Comparison of ENCODE assay signal across 12 cellular contexts in the genomic region with DNA sequence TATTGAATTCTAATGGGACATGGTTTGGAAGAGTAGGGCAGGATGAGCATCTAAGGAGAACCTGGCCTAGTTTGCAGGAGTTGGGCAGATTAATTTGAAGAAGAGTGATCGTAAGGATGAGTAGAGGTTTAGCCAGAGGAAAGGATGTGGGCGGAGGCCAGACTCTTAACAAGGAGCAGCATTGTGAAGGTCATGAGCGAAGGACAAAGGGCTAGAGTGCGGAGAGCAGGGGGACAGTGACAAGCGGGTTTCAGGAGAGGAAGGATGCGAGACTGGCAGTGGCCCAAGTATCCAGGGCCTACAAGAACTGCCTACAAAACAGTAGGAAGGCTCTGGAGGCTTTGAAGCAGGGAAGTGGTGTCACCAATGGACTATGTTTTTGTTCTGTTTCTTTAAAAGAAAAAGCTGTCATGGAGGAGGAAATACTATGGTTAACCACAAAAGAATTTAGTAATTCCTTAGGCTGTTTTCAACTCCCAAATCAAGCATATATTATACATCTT. TPM values are rescaled to one million over a fixed set of nuclear protein-coding genes. Genes with fewer than 3 reads are reported as not detected.
DNase-seq lines count a peak whose midpoint lies in the region; ATAC-seq and TF ChIP-seq lines count a peak whose summit lies in the region.
"Had no signal": no experiment of that assay in that cellular context is flagged by ENCODE, and none has a peak within 500 bp of the region (broad histone marks: within the 10 kb centered on the region; RNA-seq: fewer than 3 reads in every experiment).

No MANE protein-coding gene starts in this region.

- TF ChIP-seq CTCF in AG09309 (IDR thresholded peaks at IDR 0.05; ENCODE audit: control insufficient read depth, insufficient read depth, low read depth, low read length, missing control alignments) (no peak), adrenal gland (IDR thresholded peaks at IDR 0.05) (no peak), right lobe of liver (IDR thresholded peaks at IDR 0.05) (no peak), testis (IDR thresholded peaks at IDR 0.05) (no peak)

- H3K27me3 ChIP-seq in adrenal gland (no peaks in the 10 kb centered on the region), right lobe of liver (no peaks in the 10 kb centered on the region), testis (no peaks in the 10 kb centered on the region)
- H3K27me3 ChIP-seq: tibial artery had no signal

- DNase-seq in AG09309 (ENCODE audit: low read depth) (peak; percentile 10), HS-5 (ENCODE audit: low read depth) (peak; percentile 30), adrenal gland (peak in 4 of 7 donors; percentile 45 to 67 (median 52)), right lobe of liver (no peak), iPS-NIHi7 (ENCODE audit: extremely low spot score) (no peak), testis (no peak), T-helper 9 cell (no peak), erythroblast (lab: John Stamatoyannopoulos, UW) (no peak)
- DNase-seq: activated CD4-positive, CD25-positive, alpha-beta regulatory T cell; NCI-H1694 had no signal

- H3K36me3 ChIP-seq in adrenal gland (replicated peaks in 1 of 2) (no peaks in the 10 kb centered on the region), right lobe of liver (peaks cover 0 to 4% (median 0%) of the 10 kb centered on the region in 4 donors), testis (ENCODE audit: low read depth, missing control alignments) (no peaks in the 10 kb centered on the region)
- H3K36me3 ChIP-seq: HAP-1 had no signal

- peak; percentile 49 to 65 (median 56) for ATAC-seq in right lobe of liver

- no peaks in the 10 kb centered on the region for H3K9me3 ChIP-seq in adrenal gland (replicated peaks in 1 of 3)
- no peaks in the 10 kb centered on the region for H3K9me3 ChIP-seq in right lobe of liver
- H3K9me3 ChIP-seq in testis: no peaks in the 10 kb centered on the region
- H3K9me3 ChIP-seq: HAP-1, tibial artery had no signal

- H3K4me3 ChIP-seq in AG09309 (ENCODE audit: control insufficient read depth, low read depth, low read length) (no peak overlapping the region), adrenal gland (no peak overlapping the region), right lobe of liver (no peak overlapping the region), testis (no peak overlapping the region)
- H3K4me3 ChIP-seq: HAP-1, tibial artery had no signal

- TF ChIP-seq POLR2A in adrenal gland (IDR thresholded peaks at IDR 0.05): no peak
- no peak for TF ChIP-seq POLR2A in right lobe of liver (IDR thresholded peaks at IDR 0.05)
- TF ChIP-seq POLR2A in testis (IDR thresholded peaks at IDR 0.05): no peak
- no peak for TF ChIP-seq POLR2A in erythroblast (IDR thresholded peaks at IDR 0.05; ENCODE audit: low read length)

- H3K4me1 ChIP-seq in adrenal gland (replicated peaks in 1 of 2) (no peaks in the 10 kb centered on the region), right lobe of liver (no peaks in the 10 kb centered on the region), testis (no peaks in the 10 kb centered on the region)
- H3K4me1 ChIP-seq: HAP-1, tibial artery had no signal

- 50 to 65% (median 60%) methylated on average over 6 of the region's 6 CpGs for WGBS in adrenal gland, 4 donors
- 45% methylated on average over 6 of the region's 6 CpGs for WGBS in right lobe of liver (ENCODE audit: insufficient coverage, low coverage, low lambda C conversion rate, missing lambda C conversion rate)
- 65 to 70% methylated on average over 6 of the region's 6 CpGs for WGBS in testis, 2 donors

- H3K27ac ChIP-seq in adrenal gland (peak overlapping the region in 1 of 5 donors; percentile 15), right lobe of liver (no peak overlapping the region), testis (no peak overlapping the region)
- H3K27ac ChIP-seq: tibial artery had no signal

- intact Hi-C loops in adrenal gland (cut with DNase I) (no loop called here), right lobe of liver (cut with DNase I) (no loop called here), testis (cut with DNase I; ENCODE audit: low total_unique reads) (no loop called here)

RNA-seq across cellular contexts. Expression of gene SLC66A3, which starts 20.1 kb away (rescaled TPM):
- 100 to 1,000 TPM in 3 of 8 donors, 10 to 100 TPM in 5; 21.3 to 162 (median 57.1) TPM for total RNA-seq in adrenal gland
- 10 to 100 TPM; 13.0 to 33.1 (median 18.9) TPM for polyA plus RNA-seq in adrenal gland
- total RNA-seq in right lobe of liver: 10 to 100 TPM in 2 of 6 experiments, 1 to 10 TPM in 4; 4.9 to 16.1 (median 8.8) TPM
- total RNA-seq in testis: 10 to 100 TPM; 38.9 to 46.0 TPM
- polyA plus RNA-seq in testis (ENCODE audit: insufficient read depth, low read depth, low replicate concordance): 23.3 TPM

Comparison
In these comparisons a context has a peak if more than half of its experiments do, and no peak if none do; other contexts are left out.
1. DNase-seq: peak in AG09309 (single experiment), HS-5 (single experiment) and adrenal gland (4 of 7); none in right lobe of liver (0 of 3), iPS-NIHi7 (single experiment), testis (single experiment), T-helper 9 cell (single experiment) and erythroblast (0 of 2).